In genomic region chr13:93201992-93202558, GRCh38 we compare ENCODE assay signal across 1 cellular context.
TF ChIP-seq lines count a peak whose summit lies in the region.

No MANE protein-coding gene starts in this region.

TF ChIP-seq in HepG2, 621 proteins besides CTCF, POLR2A, EP300 and RAD21 (continued from another document):
- TF ChIP-seq ARID5B (CRISPR knock-in tag; IDR thresholded peaks at IDR 0.05) (peak; percentile 97), TSC22D2 (CRISPR knock-in tag; IDR thresholded peaks at IDR 0.05; ENCODE audit: borderline replicate concordance) (no peak), ATRX (CRISPR knock-in tag; IDR thresholded peaks at IDR 0.05; ENCODE audit: borderline replicate concordance) (no peak), HNF1B (CRISPR knock-in tag; IDR thresholded peaks at IDR 0.05) (no peak), RBFOX2 (IDR thresholded peaks at IDR 0.05; ENCODE audit: low read depth, low read length) (no peak), ZNF629 (CRISPR knock-in tag; conservative IDR thresholded peaks at IDR 0.05) (no peak), KDM5B (CRISPR knock-in tag; IDR thresholded peaks at IDR 0.05; ENCODE audit: borderline replicate concordance) (no peak)
TF ChIP-seq in HepG2: peak in this region for 108.
